Comparison of ENCODE assay signal across 8 cellular contexts in the genomic region with DNA sequence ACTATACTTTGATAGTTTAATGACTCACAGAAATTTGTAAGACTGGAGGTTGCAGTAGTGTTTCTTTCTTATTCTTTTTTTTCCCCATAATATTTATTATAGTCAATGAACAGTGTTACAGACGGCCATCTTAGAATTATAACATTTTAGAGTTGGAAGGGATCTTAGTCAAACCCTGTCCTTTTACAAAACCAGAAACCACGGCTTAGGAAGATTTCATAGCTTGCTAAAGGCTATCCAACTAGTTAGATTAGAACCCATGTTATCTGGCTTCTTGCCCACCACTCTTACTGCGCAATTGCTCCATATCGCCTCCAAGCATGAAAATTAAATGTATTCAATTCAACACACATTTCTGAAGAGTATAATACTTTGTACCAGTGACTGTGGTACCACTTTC. TPM values are rescaled to one million over a fixed set of nuclear protein-coding genes. Genes with fewer than 3 reads are reported as not detected.
DNase-seq lines count a peak whose midpoint lies in the region; ATAC-seq and TF ChIP-seq lines count a peak whose summit lies in the region.

No MANE protein-coding gene starts in this region.

- H3K4me1 ChIP-seq in HEK293 (ENCODE audit: control insufficient read depth, insufficient read depth, low read length) (no peaks in the 10 kb centered on the region), left ventricle myocardium inferior (peaks cover 12% of the 10 kb centered on the region), skeletal muscle tissue (ENCODE audit: control insufficient read depth in 3 of 3, insufficient read depth in 3 of 3, low read length in 3 of 3) (peaks cover 0 to 7% (median 3%) of the 10 kb centered on the region in 3 donors)

- POLR2A ChIA-PET in HEK293 (lab: Yijun Ruan, JAX), result interaction anchor here (0.7 kb wide), 1 partner anchor 139 kb away, joined by 3 read pairs; no protein-coding TSS in a partner anchor
- POLR2A ChIA-PET in activated B cell treated with CpG ODN at 0.5 μM for 24 hours (lab: Charles Lee), result interaction anchor here (0.6 to 2.0 kb wide), 5 partner anchors 8 to 102 kb away, joined by 3 to 7 read pairs (median 5); no protein-coding TSS in a partner anchor

- H3K4me3 Mint-ChIP-seq in activated B cell treated with CpG ODN at 0.5 μM for 24 hours, result peak overlapping the region; percentile 89

- no peak for ATAC-seq in activated B cell treated with CpG ODN at 0.5 μM for 24 hours (ENCODE audit: low read depth)
- ATAC-seq in HG03175 (IDR thresholded peaks at IDR 0.05; ENCODE audit: unreplicated experiment), result no peak

- peak overlapping the region; percentile 68 for H3K4me3 ChIP-seq in HEK293 (ENCODE audit: low read depth, low read length)
- H3K4me3 ChIP-seq in left ventricle myocardium inferior, result peak overlapping the region; percentile 79
- H3K4me3 ChIP-seq in skeletal muscle tissue (ENCODE audit: low read length in 3 of 3), result peak overlapping the region; percentile 72 to 83 (median 74)

- intact Hi-C loops in activated B cell treated with CpG ODN at 0.5 μM for 24 hours (cut with micrococcal nuclease), result loop anchor here (1.0 to 2.0 kb wide), 4 partner anchors 8 to 99 kb away; no protein-coding TSS in a partner anchor
- intact Hi-C loops in left ventricle myocardium inferior (cut with micrococcal nuclease), result no loop called here

- peak overlapping the region; percentile 76 to 88 (median 80) for H3K9ac ChIP-seq in skeletal muscle tissue (ENCODE audit: low read depth in 1 of 3, low read length in 3 of 3)

- H3K27ac ChIP-seq in 22Rv1, result peak overlapping the region; percentile 93
- peak overlapping the region; percentile 98 for H3K27ac ChIP-seq in HEK293 (ENCODE audit: extremely low read depth, low read depth, low read length)
- H3K27ac ChIP-seq in left ventricle myocardium inferior (replicated peaks), result peak overlapping the region; percentile 97
- H3K27ac ChIP-seq in skeletal muscle tissue (ENCODE audit: low read depth, low read length), result peak overlapping the region; percentile 94

- no peaks in the 10 kb centered on the region for H3K9me3 Mint-ChIP-seq in activated B cell treated with CpG ODN at 0.5 μM for 24 hours

- peak overlapping the region; percentile 88 for H3K27ac Mint-ChIP-seq in activated B cell treated with CpG ODN at 0.5 μM for 24 hours

- no peaks in the 10 kb centered on the region for H3K27me3 ChIP-seq in left ventricle myocardium inferior (ENCODE audit: low read depth)
- H3K27me3 ChIP-seq in skeletal muscle tissue (ENCODE audit: control insufficient read depth in 3 of 3, insufficient read depth in 3 of 3, low read length in 3 of 3), result no peaks in the 10 kb centered on the region

- H3K4me1 Mint-ChIP-seq in activated B cell treated with CpG ODN at 0.5 μM for 24 hours, result peaks cover 19% of the 10 kb centered on the region

- no peaks in the 10 kb centered on the region for H3K9me3 ChIP-seq in HEK293 (ENCODE audit: control insufficient read depth, insufficient read depth, low read depth, low read length)
- H3K9me3 ChIP-seq in left ventricle myocardium inferior (replicated peaks), result no peaks in the 10 kb centered on the region
- H3K9me3 ChIP-seq in skeletal muscle tissue (ENCODE audit: control insufficient read depth in 3 of 3, low read length in 3 of 3), result no peaks in the 10 kb centered on the region

- DNase-seq in activated B cell treated with CpG ODN at 0.5 μM for 24 hours, result no peak
- no peak for DNase-seq in left ventricle myocardium inferior
- no peak for DNase-seq in NK-92 treated with Interleukin-12 subunit alpha and Interleukin-12 subunit beta, amount 100 ng/mL, for 24 hours (lab: John Stamatoyannopoulos, UW)
- no peak for DNase-seq in NCI-H2196 (lab: John Stamatoyannopoulos, UW; ENCODE audit: unreplicated experiment)

- TF ChIP-seq CTCF in 22Rv1 (IDR thresholded peaks at IDR 0.05) (no peak), HEK293 (tag by site-specific recombination; IDR thresholded peaks at IDR 0.05) (no peak), activated B cell treated with CpG ODN at 0.5 μM for 24 hours (IDR thresholded peaks at IDR 0.05) (no peak), left ventricle myocardium inferior (IDR thresholded peaks at IDR 0.05; ENCODE audit: borderline replicate concordance) (no peak)

- peaks cover 6% of the 10 kb centered on the region for H3K36me3 Mint-ChIP-seq in activated B cell treated with CpG ODN at 0.5 μM for 24 hours (ENCODE audit: low read depth)

- no peaks in the 10 kb centered on the region for H3K27me3 Mint-ChIP-seq in activated B cell treated with CpG ODN at 0.5 μM for 24 hours

- H3K36me3 ChIP-seq in HEK293 (ENCODE audit: control insufficient read depth in 2 of 2, insufficient read depth in 1 of 2, low read length in 2 of 2) (no peaks in the 10 kb centered on the region; a peak in 1 of 3 replicates), left ventricle myocardium inferior (no peaks in the 10 kb centered on the region), skeletal muscle tissue (ENCODE audit: control insufficient read depth in 3 of 3, insufficient read depth in 3 of 3, low read length in 3 of 3) (no peaks in the 10 kb centered on the region)

- CTCF ChIA-PET in HEK293 (lab: Yijun Ruan, JAX) (interaction anchor here (0.6 kb wide), 3 partner anchors 27 to 425 kb away, joined by 3 read pairs; no protein-coding TSS in a partner anchor), activated B cell treated with CpG ODN at 0.5 μM for 24 hours (lab: Charles Lee) (interaction anchor here (1.0 to 1.2 kb wide), 2 partner anchors 23 to 28 kb away, joined by 3 read pairs; no protein-coding TSS in a partner anchor)

TF ChIP-seq in HEK293, 187 proteins besides CTCF, POLR2A, EP300 and RAD21:
- TF ChIP-seq PRDM1 (tag by site-specific recombination; IDR thresholded peaks at IDR 0.05) (no peak), ZNF416 (tag by site-specific recombination; IDR thresholded peaks at IDR 0.05) (no peak), ZSCAN30 (tag by site-specific recombination; IDR thresholded peaks at IDR 0.05) (0 out of 2 replicates have a peak, but pooled peaks have one; percentile 9), ZNF544 (tag by site-specific recombination; IDR thresholded peaks at IDR 0.05) (no peak)

RNA-seq across cellular contexts. Expression of gene XIAP, which starts 1.1 kb away (rescaled TPM):
- total RNA-seq in activated B cell treated with CpG ODN at 0.5 μM for 24 hours (32.0 and 43.6 TPM in 2 replicates), left ventricle myocardium inferior (24.9 TPM), skeletal muscle tissue (35.0 TPM)
